9 cellular contexts compared by ENCODE assay signal in the genomic region with DNA sequence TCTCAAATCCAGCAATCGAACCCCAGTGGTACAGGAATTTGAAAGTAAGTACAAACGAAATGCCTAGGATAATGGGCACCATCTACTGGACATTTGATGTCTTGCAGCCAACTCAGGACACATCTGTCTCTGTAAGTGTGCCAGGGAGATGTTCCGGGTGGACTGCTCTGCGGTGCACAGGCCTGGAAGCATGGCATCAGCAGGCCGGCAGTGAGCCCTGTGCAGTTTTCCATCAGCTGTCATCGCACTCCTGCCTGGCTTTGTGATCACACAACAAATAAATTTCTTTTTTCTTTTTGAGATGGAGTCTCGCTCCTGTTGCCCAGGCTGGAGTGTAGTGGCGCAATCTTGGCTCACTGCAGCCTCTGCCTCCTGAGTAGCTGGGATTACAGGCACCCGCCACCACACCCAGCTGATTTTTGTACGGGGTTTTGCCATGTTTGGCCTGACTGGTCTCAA.
DNase-seq lines count a peak whose midpoint lies in the region; ATAC-seq and TF ChIP-seq lines count a peak whose summit lies in the region.
"Had no signal": no experiment of that assay in that cellular context is flagged by ENCODE, and none has a peak within 500 bp of the region (broad histone marks: within the 10 kb centered on the region; RNA-seq: fewer than 3 reads in every experiment).

No MANE protein-coding gene starts in this region.

- no peak overlapping the region for H3K27ac Mint-ChIP-seq in CD4-positive, CD25-positive, alpha-beta regulatory T cell
- H3K27ac Mint-ChIP-seq in brain, result peak overlapping the region in 3 of 5 experiments; percentile 14 to 88 (median 48)

- H3K9me3 ChIP-seq in CD4-positive, CD25-positive, alpha-beta regulatory T cell (ENCODE audit: control insufficient read depth in 2 of 2, low read length in 2 of 2), result no peaks in the 10 kb centered on the region
- H3K9me3 ChIP-seq in iPS DF 6.9 (ENCODE audit: control insufficient read depth, insufficient read depth, low read length) (no peaks in the 10 kb centered on the region), sigmoid colon (no peaks in the 10 kb centered on the region)
- H3K9me3 ChIP-seq: SJSA1 had no signal

- no peaks in the 10 kb centered on the region for H3K9me3 Mint-ChIP-seq in CD4-positive, CD25-positive, alpha-beta regulatory T cell
- peaks cover under 1 to 18% (median 9%) of the 10 kb centered on the region in 5 experiments for H3K9me3 Mint-ChIP-seq in brain

- WGBS in iPS DF 6.9 (ENCODE audit: insufficient coverage, insufficient read length), result no CpG with 5 or more reads among the region's 10 CpGs
- WGBS in sigmoid colon, 2 donors, result 36 to 56% methylated on average over 10 of the region's 10 CpGs

- no peak for TF ChIP-seq EP300 in sigmoid colon (IDR thresholded peaks at IDR 0.05)

- peaks cover under 1% of the 10 kb centered on the region for H3K27me3 ChIP-seq in CD4-positive, CD25-positive, alpha-beta regulatory T cell (ENCODE audit: control insufficient read depth, insufficient read depth, low read length)
- H3K27me3 ChIP-seq in iPS DF 6.9 (ENCODE audit: control insufficient read depth, insufficient read depth, low read length) (no peaks in the 10 kb centered on the region), sigmoid colon (no peaks in the 10 kb centered on the region)
- H3K27me3 ChIP-seq: SJSA1 had no signal

- H3K4me1 ChIP-seq in CD4-positive, CD25-positive, alpha-beta regulatory T cell (ENCODE audit: control insufficient read depth, insufficient read depth, low read length, poor library complexity, severe bottlenecking), result no peaks in the 10 kb centered on the region
- H3K4me1 ChIP-seq in iPS DF 6.9 (ENCODE audit: control insufficient read depth, insufficient read depth, low read length), result 0 out of 2 replicates have a peak, but pooled peaks cover 2% of the 10 kb centered on the region
- H3K4me1 ChIP-seq in sigmoid colon, result peaks cover 0 to 19% (median 9%) of the 10 kb centered on the region in 4 donors
- H3K4me1 ChIP-seq: SJSA1 had no signal

- in situ Hi-C loops in SK-MEL-5 (cut with HindIII; ENCODE audit: low pct_unique_long_range_greater_than_20kb, low sequenced_read_pairs), result no loop called here

- DNase-seq in CD4-positive, CD25-positive, alpha-beta regulatory T cell, result peak; percentile 9 to 77 (median 46)
- DNase-seq in LoVo (ENCODE audit: low spot score), result peak; percentile 25
- peak; percentile 80 for DNase-seq in SK-MEL-5 (ENCODE audit: low read depth, low spot score)
- DNase-seq in iPS DF 6.9 (ENCODE audit: low read depth, low spot score), result peak; percentile 76
- DNase-seq in sigmoid colon, result peak; percentile 90
- no peak for DNase-seq in DMS153 (lab: John Stamatoyannopoulos, UW)

- no peak overlapping the region for H3K4me3 Mint-ChIP-seq in CD4-positive, CD25-positive, alpha-beta regulatory T cell
- H3K4me3 Mint-ChIP-seq in brain, result no peak overlapping the region

- peaks cover 5% of the 10 kb centered on the region for H3K36me3 Mint-ChIP-seq in CD4-positive, CD25-positive, alpha-beta regulatory T cell
- peaks cover 69% of the 10 kb centered on the region for H3K36me3 Mint-ChIP-seq in brain

- no peak overlapping the region for H3K4me3 ChIP-seq in CD4-positive, CD25-positive, alpha-beta regulatory T cell (ENCODE audit: low read depth, low read length)
- no peak overlapping the region for H3K4me3 ChIP-seq in iPS DF 6.9 (ENCODE audit: low read length)
- H3K4me3 ChIP-seq in sigmoid colon, result peak overlapping the region in 2 of 4 donors; percentile 10 to 15
- H3K4me3 ChIP-seq: SJSA1 had no signal

- ATAC-seq in CD4-positive, CD25-positive, alpha-beta regulatory T cell (ENCODE audit: low read depth in 2 of 2), result no peak
- peak; percentile 72 for ATAC-seq in GM18909 (IDR thresholded peaks at IDR 0.05; ENCODE audit: poor library complexity, unreplicated experiment)

- H3K27me3 Mint-ChIP-seq in CD4-positive, CD25-positive, alpha-beta regulatory T cell, result no peaks in the 10 kb centered on the region
- H3K27me3 Mint-ChIP-seq in brain, result peaks cover 2% of the 10 kb centered on the region

- H3K27ac ChIP-seq in CD4-positive, CD25-positive, alpha-beta regulatory T cell (ENCODE audit: insufficient read depth, low read length, poor library complexity, severe bottlenecking), result no peak overlapping the region
- H3K27ac ChIP-seq in iPS DF 6.9 (ENCODE audit: low read length), result no peak overlapping the region
- H3K27ac ChIP-seq in sigmoid colon, result peak overlapping the region; percentile 70 to 82 (median 76)
- H3K27ac ChIP-seq: SJSA1 had no signal

- no peak for TF ChIP-seq POLR2A in sigmoid colon (IDR thresholded peaks at IDR 0.05)

- TF ChIP-seq CTCF in brain (conservative IDR thresholded peaks at IDR 0.05) (peak; percentile 88 to 93), sigmoid colon (IDR thresholded peaks at IDR 0.05) (peak; percentile 90 to 97 (median 93))

- no peaks in the 10 kb centered on the region for H3K36me3 ChIP-seq in CD4-positive, CD25-positive, alpha-beta regulatory T cell (ENCODE audit: control insufficient read depth, insufficient read depth, low read length)
- H3K36me3 ChIP-seq in iPS DF 6.9 (ENCODE audit: control insufficient read depth, insufficient read depth, low read length) (peaks cover 7% of the 10 kb centered on the region; the same call in 1 of the 2 replicates), sigmoid colon (peaks cover 0 to 31% (median 4%) of the 10 kb centered on the region in 4 donors)
- H3K36me3 ChIP-seq: SJSA1 had no signal

- intact Hi-C loops in sigmoid colon (cut with DNase I), result loop anchor here (1.0 to 5.0 kb wide), 4 partner anchors 65 to 213 kb away; no protein-coding TSS in a partner anchor

- peaks cover 0 to 6% (median 1%) of the 10 kb centered on the region in 4 donors for H3K4me1 Mint-ChIP-seq in CD4-positive, CD25-positive, alpha-beta regulatory T cell
- peaks cover 17% of the 10 kb centered on the region for H3K4me1 Mint-ChIP-seq in brain

Comparison
In these comparisons a context has a peak if more than half of its experiments do, and no peak if none do; other contexts are left out.
1. H3K27ac ChIP-seq: peak in sigmoid colon (4 of 4); none in CD4-positive, CD25-positive, alpha-beta regulatory T cell (single experiment) and iPS DF 6.9 (single experiment).
2. H3K27ac Mint-ChIP-seq: peak in brain (3 of 5); none in CD4-positive, CD25-positive, alpha-beta regulatory T cell (0 of 3).